ENCODE assay signal across 10 cellular contexts in the genomic region with DNA sequence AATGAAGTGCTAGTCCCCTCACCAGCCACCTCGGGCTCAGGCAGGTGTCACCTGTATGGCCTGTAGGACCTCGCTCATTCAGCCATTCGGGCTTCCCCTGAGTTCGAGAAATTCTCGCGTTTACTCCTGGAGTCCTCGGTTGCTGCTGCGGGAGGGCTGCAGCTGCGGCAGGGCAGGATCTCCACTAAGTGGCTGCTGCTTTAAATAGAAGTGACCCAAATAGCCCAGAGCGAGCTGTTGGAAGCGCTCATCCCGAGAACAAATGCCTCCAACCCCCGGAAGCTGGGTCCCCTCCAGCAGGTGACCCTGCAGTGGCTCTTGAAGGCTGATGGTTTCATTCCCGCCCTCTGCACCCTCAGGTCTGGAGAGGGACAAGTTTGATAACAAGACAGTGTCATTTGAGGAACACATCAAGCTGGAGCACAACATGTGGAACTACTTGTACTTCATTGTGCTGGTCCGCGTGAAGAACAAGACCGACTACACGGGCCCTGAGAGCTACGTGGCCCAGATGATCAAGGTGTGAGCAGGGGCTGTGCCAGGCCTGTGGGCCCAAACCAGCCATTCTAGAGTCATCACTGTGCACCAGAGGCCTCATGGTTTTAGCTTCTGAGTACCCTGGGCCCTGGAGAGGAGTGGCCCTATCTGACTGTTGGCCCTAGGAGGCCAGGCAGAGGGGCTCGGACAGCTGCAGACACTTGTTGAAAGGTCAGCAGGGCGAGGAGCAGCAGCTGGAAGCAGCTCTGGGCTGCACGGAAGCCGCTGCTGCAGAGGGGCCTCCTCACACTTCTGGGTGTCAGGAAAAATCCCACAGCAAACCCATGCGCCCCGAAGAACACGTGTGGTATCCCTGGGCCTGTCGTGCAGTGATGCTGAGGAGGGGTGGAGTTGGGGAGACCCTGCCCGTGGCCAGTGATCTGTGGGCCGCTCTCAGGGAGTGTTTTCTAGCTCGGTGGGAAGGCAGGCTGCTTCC. TPM values are rescaled to one million over a fixed set of nuclear protein-coding genes. Genes with fewer than 3 reads are reported as not detected.
DNase-seq lines count a peak whose midpoint lies in the region; ATAC-seq and TF ChIP-seq lines count a peak whose summit lies in the region.
"Had no signal": no experiment of that assay in that cellular context is flagged by ENCODE, and none has a peak within 500 bp of the region (broad histone marks: within the 10 kb centered on the region; RNA-seq: fewer than 3 reads in every experiment).

No MANE protein-coding gene starts in this region.

- WGBS in adrenal gland, 4 donors = 81 to 84% (median 82%) methylated on average over 20 to 30 of the region's 30 CpGs

- H3K4me1 Mint-ChIP-seq in endothelial cell (ENCODE audit: unreplicated experiment) (peaks cover 65% of the 10 kb centered on the region), osteocyte (ENCODE audit: unreplicated experiment) (peaks cover 62% of the 10 kb centered on the region)

- no peaks in the 10 kb centered on the region for H3K27me3 ChIP-seq in DOHH2 (ENCODE audit: control insufficient read depth, low read length)
- H3K27me3 ChIP-seq in ascending aorta = no peaks in the 10 kb centered on the region
- H3K27me3 ChIP-seq in adrenal gland = no peaks in the 10 kb centered on the region

- no peaks in the 10 kb centered on the region for H3K9me3 Mint-ChIP-seq in endothelial cell (ENCODE audit: unreplicated experiment)
- no peaks in the 10 kb centered on the region for H3K9me3 Mint-ChIP-seq in osteocyte (ENCODE audit: unreplicated experiment)

- H3K27me3 Mint-ChIP-seq in endothelial cell (ENCODE audit: unreplicated experiment) (peaks cover 23% of the 10 kb centered on the region), osteocyte (ENCODE audit: unreplicated experiment) (no peaks in the 10 kb centered on the region)

- peaks cover 100% of the 10 kb centered on the region for H3K36me3 ChIP-seq in DOHH2 (ENCODE audit: control insufficient read depth, low read length)
- peaks cover 9 to 10% of the 10 kb centered on the region in 2 donors for H3K36me3 ChIP-seq in ascending aorta
- H3K36me3 ChIP-seq in adrenal gland (replicated peaks in 1 of 2) = peaks cover 0 to 58% of the 10 kb centered on the region in 2 donors

- peaks cover 19% of the 10 kb centered on the region; the same call in 1 of the 2 replicates for H3F3A ChIP-seq in DOHH2 (ENCODE audit: control insufficient read depth, insufficient read depth)

- no peak for ATAC-seq in GM18511 (IDR thresholded peaks at IDR 0.05; ENCODE audit: unreplicated experiment)

- TF ChIP-seq POLR2A in adrenal gland (IDR thresholded peaks at IDR 0.05) = no peak

- DNase-seq in RPMI7951 (ENCODE audit: low read depth) (peak; percentile 47), endothelial cell (ENCODE audit: low spot score) (no peak), osteocyte (ENCODE audit: extremely low spot score, unreplicated experiment) (no peak), ascending aorta (ENCODE audit: low spot score in 2 of 2) (no peak), NCI-H748 (lab: John Stamatoyannopoulos, UW; ENCODE audit: unreplicated experiment) (no peak), adrenal gland (no peak)
- DNase-seq: occipital lobe had no signal

- H3K9me3 ChIP-seq in DOHH2 (ENCODE audit: control insufficient read depth, insufficient read depth, low read length) = no peaks in the 10 kb centered on the region
- no peaks in the 10 kb centered on the region for H3K9me3 ChIP-seq in ascending aorta
- no peaks in the 10 kb centered on the region for H3K9me3 ChIP-seq in adrenal gland (replicated peaks in 1 of 3)

- no peaks in the 10 kb centered on the region for H3K9me2 ChIP-seq in DOHH2 (replicated peaks; ENCODE audit: control insufficient read depth, low read length)

- peaks cover 3% of the 10 kb centered on the region; the same call in 1 of the 2 replicates for H3K79me2 ChIP-seq in DOHH2 (ENCODE audit: control insufficient read depth, low read length)

- H3K36me3 Mint-ChIP-seq in endothelial cell (ENCODE audit: low read depth, unreplicated experiment) (peaks cover 45% of the 10 kb centered on the region), osteocyte (ENCODE audit: unreplicated experiment) (peaks cover 29% of the 10 kb centered on the region)

- no peak overlapping the region for H3K4me3 ChIP-seq in DOHH2 (ENCODE audit: low read length)
- H3K4me3 ChIP-seq in ascending aorta = no peak overlapping the region
- no peak overlapping the region for H3K4me3 ChIP-seq in adrenal gland

- H4K20me1 ChIP-seq in DOHH2 (ENCODE audit: control insufficient read depth, insufficient read depth, low read depth, low read length) = 0 out of 2 replicates have a peak, but pooled peaks cover 5% of the 10 kb centered on the region

- 0 out of 2 replicates have a peak overlapping the region, but pooled peaks have one; percentile 15 for H3K4me2 ChIP-seq in DOHH2 (ENCODE audit: low read length)

- H3K4me3 Mint-ChIP-seq in endothelial cell (ENCODE audit: unreplicated experiment) = peak overlapping the region; percentile 83
- no peak overlapping the region for H3K4me3 Mint-ChIP-seq in osteocyte (ENCODE audit: unreplicated experiment)

- H3K27ac ChIP-seq in DOHH2 (ENCODE audit: low read depth, low read length) = peak overlapping the region; percentile 5; the same call in 1 of the 2 replicates
- no peak overlapping the region for H3K27ac ChIP-seq in ascending aorta
- no peak overlapping the region for H3K27ac ChIP-seq in adrenal gland

- H3K4me1 ChIP-seq in DOHH2 (ENCODE audit: control insufficient read depth, low read length) = peaks cover 65% of the 10 kb centered on the region
- no peaks in the 10 kb centered on the region for H3K4me1 ChIP-seq in ascending aorta
- H3K4me1 ChIP-seq in adrenal gland (replicated peaks in 1 of 2) = peaks cover 11 to 33% of the 10 kb centered on the region in 2 donors

- no peak for TF ChIP-seq CTCF in DOHH2 (IDR thresholded peaks at IDR 0.05; ENCODE audit: low read depth, low read length, poor library complexity, severe bottlenecking)
- TF ChIP-seq CTCF in endothelial cell (IDR thresholded peaks at IDR 0.05; ENCODE audit: unreplicated experiment) = no peak
- TF ChIP-seq CTCF in osteocyte (IDR thresholded peaks at IDR 0.05) = no peak
- TF ChIP-seq CTCF in ascending aorta (IDR thresholded peaks at IDR 0.05) = no peak
- TF ChIP-seq CTCF in adrenal gland (IDR thresholded peaks at IDR 0.05) = no peak

- peak overlapping the region; percentile 75 for H3K27ac Mint-ChIP-seq in endothelial cell (ENCODE audit: unreplicated experiment)
- peak overlapping the region; percentile 84 for H3K27ac Mint-ChIP-seq in osteocyte (ENCODE audit: unreplicated experiment)

- intact Hi-C loops in ascending aorta (cut with DNase I) (no loop called here), adrenal gland (cut with DNase I) (no loop called here)

RNA-seq across cellular contexts. Expression of gene UQCC2, which starts 18.0 kb away (rescaled TPM):
- total RNA-seq in RPMI7951 (2014; rRNA removed; shearing (Covaris generic)) = 58.2 and 66.4 TPM in 2 replicates
- total RNA-seq in endothelial cell (ENCODE audit: unreplicated experiment) (54.9 TPM), osteocyte (68.9 and 75.7 TPM in 2 replicates), ascending aorta (2.6 TPM), adrenal gland (10 to 100 TPM in 7 of 8 donors, 1 to 10 TPM in 1; 7.4 to 89.8 (median 50.8) TPM)
- 100 to 1,000 TPM in 2 of 3 donors, 10 to 100 TPM in 1; 74.9 to 214 (median 168) TPM for polyA plus RNA-seq in adrenal gland

RNA-seq across cellular contexts. Expression of gene IP6K3, which starts 53.2 kb away (rescaled TPM):
- total RNA-seq in RPMI7951 (2014; rRNA removed; shearing (Covaris generic)) = 0.36 and 1.1 TPM in 2 replicates
- not detected for total RNA-seq in endothelial cell (ENCODE audit: unreplicated experiment)
- 3.0 and 4.0 TPM in 2 replicates for total RNA-seq in osteocyte
- total RNA-seq in ascending aorta = not detected
- 1 to 10 TPM in 3 of 8 donors, under 1 TPM in 2, not detected in 3; 0.22 to 1.6 (median 1.1) TPM for total RNA-seq in adrenal gland
- polyA plus RNA-seq in adrenal gland = under 1 TPM; 0.32 to 0.71 (median 0.44) TPM
- total RNA-seq: occipital lobe; T-helper 1 cell treated with Interleukin-12 subunit alpha and Interleukin-12 subunit beta and Interleukin-4 antibody, amounts not matched to agents 30 ng/mL and 1 ng/mL, for 36 hours had no signal
